ENCODE assay signal across 1 cellular context in genomic region chr10:72251635-72252034, GRCh38.
TF ChIP-seq lines count a peak whose summit lies in the region.

No MANE protein-coding gene starts in this region.

TF ChIP-seq in HepG2, 621 proteins besides CTCF, POLR2A, EP300 and RAD21 (continued from another document and continues in another):
- TF ChIP-seq MLX (CRISPR knock-in tag; IDR thresholded peaks at IDR 0.05): peak; percentile 70
- TF ChIP-seq FOXK1 (CRISPR knock-in tag; IDR thresholded peaks at IDR 0.05; ENCODE audit: borderline replicate concordance, low read depth): no peak
- 0 out of 2 replicates have a peak, but pooled peaks have one; percentile 32 for TF ChIP-seq HMG20A (CRISPR knock-in tag; IDR thresholded peaks at IDR 0.05; ENCODE audit: borderline replicate concordance)
- TF ChIP-seq ZKSCAN8 (CRISPR knock-in tag; IDR thresholded peaks at IDR 0.05; ENCODE audit: borderline replicate concordance): peak; percentile 100
- peak; percentile 78 for TF ChIP-seq HDAC2 (CRISPR knock-in tag; IDR thresholded peaks at IDR 0.05)
- TF ChIP-seq HDAC6 (IDR thresholded peaks at IDR 0.05; ENCODE audit: low read depth, low read length): no peak
- TF ChIP-seq TIGD3 (CRISPR knock-in tag; IDR thresholded peaks at IDR 0.05; ENCODE audit: borderline replicate concordance): no peak
- TF ChIP-seq LBX2 (CRISPR knock-in tag; IDR thresholded peaks at IDR 0.05; ENCODE audit: borderline replicate concordance): no peak
- no peak for TF ChIP-seq ZSCAN25 (CRISPR knock-in tag; IDR thresholded peaks at IDR 0.05)
- TF ChIP-seq ZNF318 (CRISPR knock-in tag; IDR thresholded peaks at IDR 0.05): no peak
- no peak for TF ChIP-seq AKNA (CRISPR knock-in tag; IDR thresholded peaks at IDR 0.05; ENCODE audit: borderline replicate concordance)
- no peak for TF ChIP-seq ZNF746 (CRISPR knock-in tag; IDR thresholded peaks at IDR 0.05)
- peak; percentile 34 for TF ChIP-seq FOSL2 (CRISPR knock-in tag; IDR thresholded peaks at IDR 0.05)
- peak; percentile 37; the same call in 1 of the 2 replicates for TF ChIP-seq ERF (CRISPR knock-in tag; IDR thresholded peaks at IDR 0.05)
- 0 out of 2 replicates have a peak, but pooled peaks have one; percentile 24 for TF ChIP-seq ATF2 (CRISPR knock-in tag; IDR thresholded peaks at IDR 0.05)
- TF ChIP-seq ZNF205 (CRISPR knock-in tag; IDR thresholded peaks at IDR 0.05): peak; percentile 43; the same call in 1 of the 2 replicates
- TF ChIP-seq SIX4 (CRISPR knock-in tag; IDR thresholded peaks at IDR 0.05): no peak
- TF ChIP-seq SCMH1 (CRISPR knock-in tag; IDR thresholded peaks at IDR 0.05; ENCODE audit: borderline replicate concordance): no peak
- TF ChIP-seq ZNF615 (CRISPR knock-in tag; IDR thresholded peaks at IDR 0.05; ENCODE audit: borderline replicate concordance): no peak
- TF ChIP-seq MXI1 (IDR thresholded peaks at IDR 0.05; ENCODE audit: borderline replicate concordance, low read depth, low read length): no peak
- no peak for TF ChIP-seq ZMAT5 (CRISPR knock-in tag; IDR thresholded peaks at IDR 0.05; ENCODE audit: borderline replicate concordance, low read depth)
- TF ChIP-seq ZNF33A (CRISPR knock-in tag; IDR thresholded peaks at IDR 0.05; ENCODE audit: borderline replicate concordance): no peak
- peak; percentile 77 for TF ChIP-seq TCF7 (IDR thresholded peaks at IDR 0.05; ENCODE audit: low read depth)
- TF ChIP-seq ZBTB25 (CRISPR knock-in tag; IDR thresholded peaks at IDR 0.05): no peak
- no peak for TF ChIP-seq MAFK (conservative IDR thresholded peaks at IDR 0.05 in 1 of 2, IDR thresholded peaks at IDR 0.05 in 1 of 2; ENCODE audit: low read length in 2 of 2)
- TF ChIP-seq MED1 (CRISPR knock-in tag; IDR thresholded peaks at IDR 0.05): peak; percentile 82
- no peak for TF ChIP-seq ZBTB4 (CRISPR knock-in tag; IDR thresholded peaks at IDR 0.05; ENCODE audit: borderline replicate concordance)
- TF ChIP-seq FOXJ3 (CRISPR knock-in tag; IDR thresholded peaks at IDR 0.05; ENCODE audit: borderline replicate concordance): peak; percentile 25; the same call in 1 of the 2 replicates
- peak; percentile 52; the same call in 1 of the 2 replicates for TF ChIP-seq PATZ1 (CRISPR knock-in tag; IDR thresholded peaks at IDR 0.05)
- TF ChIP-seq ZNF75D (CRISPR knock-in tag; IDR thresholded peaks at IDR 0.05; ENCODE audit: borderline replicate concordance): no peak
